ENCODE assay signal across 39 cellular contexts in genomic region chr10:131223422-131223821, GRCh38.
"Had no signal": no experiment of that assay in that cellular context is flagged by ENCODE, and none has a peak within 500 bp of the region (broad histone marks: within the 10 kb centered on the region; RNA-seq: fewer than 3 reads in every experiment).

No MANE protein-coding gene starts in this region.

- ATAC-seq: activated CD4-positive, alpha-beta T cell treated with anti-CD3 and anti-CD28 coated beads for 36 hours; activated CD4-positive, CD25-positive, alpha-beta regulatory T cell treated with anti-CD3 and anti-CD28 coated beads, Interleukin-2, amount 50 U/mL, for 24 hours; activated CD8-positive, alpha-beta memory T cell treated with anti-CD3 and anti-CD28 coated beads, Interleukin-2, amount 10 ng/mL, durations not matched to agents 7 days and 5 days; activated CD8-positive, alpha-beta T cell treated with anti-CD3 and anti-CD28 coated beads, Interleukin-2, amount 10 ng/mL, durations not matched to agents 7 days and 5 days; activated naive CD8-positive, alpha-beta T cell treated with anti-CD3 and anti-CD28 coated beads, Interleukin-2, amount 50 U/mL, for 24 hours; WTC11 had no signal

- H3K9me3 Mint-ChIP-seq: activated CD4-positive, alpha-beta memory T cell treated with anti-CD3 and anti-CD28 coated beads for 36 hours; activated CD4-positive, alpha-beta T cell treated with anti-CD3 and anti-CD28 coated beads, Interleukin-2, amount 10 ng/mL, durations not matched to agents 7 days and 5 days; activated naive CD4-positive, alpha-beta T cell treated with anti-CD3 and anti-CD28 coated beads, Interleukin-2, amount 10 ng/mL, durations not matched to agents 7 days and 5 days; activated naive CD4-positive, alpha-beta T cell treated with anti-CD3 and anti-CD28 coated beads, Interleukin-2, amount 50 U/mL, for 24 hours; activated naive CD8-positive, alpha-beta T cell treated with anti-CD3 and anti-CD28 coated beads, Interleukin-2, amount 10 ng/mL, durations not matched to agents 7 days and 5 days; activated naive CD8-positive, alpha-beta T cell treated with anti-CD3 and anti-CD28 coated beads, Interleukin-2, amount 50 U/mL, for 24 hours; activated T-cell treated with anti-CD3 and anti-CD28 coated beads, Interleukin-2, amount 50 U/mL, for 24 hours; activated T-helper 2 cell treated with anti-CD3 and anti-CD28 coated beads, Interferon-gamma antibody, Interleukin-2, Interleukin-4, amounts not matched to agents 10 μg/mL and 5 μg/mL and 100 μg/mL, durations not matched to agents 14 hours and 24 hours and 36 hours; central memory CD8-positive, alpha-beta T cell; T-helper 1 cell treated with Interleukin-12 subunit alpha and Interleukin-12 subunit beta and Interleukin-4 antibody, amounts not matched to agents 30 μg/mL and 1 μg/mL, for 36 hours; T-helper 2 cell treated with Interferon-gamma antibody and Interleukin-4, amounts not matched to agents 5 μg/mL and 100 μg/mL, for 36 hours had no signal

- H3K27ac Mint-ChIP-seq: activated CD4-positive, alpha-beta memory T cell treated with anti-CD3 and anti-CD28 coated beads for 36 hours; activated CD4-positive, alpha-beta T cell treated with anti-CD3 and anti-CD28 coated beads for 36 hours; activated CD4-positive, alpha-beta T cell treated with anti-CD3 and anti-CD28 coated beads, Interleukin-2, amount 10 ng/mL, durations not matched to agents 7 days and 5 days; activated CD8-positive, alpha-beta memory T cell treated with anti-CD3 and anti-CD28 coated beads, Interleukin-2, amount 10 ng/mL, durations not matched to agents 7 days and 5 days; activated CD8-positive, alpha-beta T cell treated with anti-CD3 and anti-CD28 coated beads, Interleukin-2, amount 10 ng/mL, durations not matched to agents 7 days and 5 days; activated naive CD4-positive, alpha-beta T cell treated with anti-CD3 and anti-CD28 coated beads, Interleukin-2, amount 10 ng/mL, durations not matched to agents 7 days and 5 days; activated naive CD4-positive, alpha-beta T cell treated with anti-CD3 and anti-CD28 coated beads, Interleukin-2, amount 50 U/mL, for 24 hours; activated naive CD8-positive, alpha-beta T cell; activated naive CD8-positive, alpha-beta T cell treated with anti-CD3 and anti-CD28 coated beads, Interleukin-2, amount 10 ng/mL, durations not matched to agents 7 days and 5 days; activated naive CD8-positive, alpha-beta T cell treated with anti-CD3 and anti-CD28 coated beads, Interleukin-2, amount 50 U/mL, for 24 hours; activated T-cell treated with anti-CD3 and anti-CD28 coated beads, Interleukin-2, amount 50 U/mL, for 24 hours; activated T-helper 2 cell treated with anti-CD3 and anti-CD28 coated beads, Interferon-gamma antibody, Interleukin-2, Interleukin-4, amounts not matched to agents 10 μg/mL and 5 μg/mL and 100 μg/mL, durations not matched to agents 14 hours and 24 hours and 36 hours; brain; T-helper 1 cell treated with Interleukin-12 subunit alpha and Interleukin-12 subunit beta and Interleukin-4 antibody, amounts not matched to agents 30 μg/mL and 1 μg/mL, for 36 hours; T-helper 2 cell treated with Interferon-gamma antibody and Interleukin-4, amounts not matched to agents 5 μg/mL and 100 μg/mL, for 36 hours; WTC11 had no signal

- H3K9me3 ChIP-seq: ascending aorta had no signal

- H3K27me3 Mint-ChIP-seq: activated CD4-positive, alpha-beta memory T cell treated with anti-CD3 and anti-CD28 coated beads for 36 hours; activated CD4-positive, alpha-beta T cell treated with anti-CD3 and anti-CD28 coated beads for 36 hours; activated CD4-positive, alpha-beta T cell treated with anti-CD3 and anti-CD28 coated beads, Interleukin-2, amount 10 ng/mL, durations not matched to agents 7 days and 5 days; activated CD8-positive, alpha-beta memory T cell treated with anti-CD3 and anti-CD28 coated beads, Interleukin-2, amount 10 ng/mL, durations not matched to agents 7 days and 5 days; activated naive CD4-positive, alpha-beta T cell treated with anti-CD3 and anti-CD28 coated beads, Interleukin-2, amount 10 ng/mL, durations not matched to agents 7 days and 5 days; activated naive CD4-positive, alpha-beta T cell treated with anti-CD3 and anti-CD28 coated beads, Interleukin-2, amount 50 U/mL, for 24 hours; activated naive CD8-positive, alpha-beta T cell; activated naive CD8-positive, alpha-beta T cell treated with anti-CD3 and anti-CD28 coated beads, Interleukin-2, amount 10 ng/mL, durations not matched to agents 7 days and 5 days; activated naive CD8-positive, alpha-beta T cell treated with anti-CD3 and anti-CD28 coated beads, Interleukin-2, amount 50 U/mL, for 24 hours; activated T-cell treated with anti-CD3 and anti-CD28 coated beads, Interleukin-2, amount 50 U/mL, for 24 hours; central memory CD8-positive, alpha-beta T cell had no signal

- H3K27me3 ChIP-seq: ascending aorta, cardiac muscle cell had no signal

- H3K4me3 Mint-ChIP-seq: activated CD4-positive, alpha-beta memory T cell treated with anti-CD3 and anti-CD28 coated beads for 36 hours; activated CD4-positive, alpha-beta T cell treated with anti-CD3 and anti-CD28 coated beads for 36 hours; activated CD4-positive, alpha-beta T cell treated with anti-CD3 and anti-CD28 coated beads, Interleukin-2, amount 10 ng/mL, durations not matched to agents 7 days and 5 days; activated CD8-positive, alpha-beta memory T cell treated with anti-CD3 and anti-CD28 coated beads, Interleukin-2, amount 10 ng/mL, durations not matched to agents 7 days and 5 days; activated CD8-positive, alpha-beta T cell treated with anti-CD3 and anti-CD28 coated beads, Interleukin-2, amount 10 ng/mL, durations not matched to agents 7 days and 5 days; activated naive CD4-positive, alpha-beta T cell treated with anti-CD3 and anti-CD28 coated beads, Interleukin-2, amount 10 ng/mL, durations not matched to agents 7 days and 5 days; activated naive CD4-positive, alpha-beta T cell treated with anti-CD3 and anti-CD28 coated beads, Interleukin-2, amount 50 U/mL, for 24 hours; activated naive CD8-positive, alpha-beta T cell; activated naive CD8-positive, alpha-beta T cell treated with anti-CD3 and anti-CD28 coated beads, Interleukin-2, amount 10 ng/mL, durations not matched to agents 7 days and 5 days; activated naive CD8-positive, alpha-beta T cell treated with anti-CD3 and anti-CD28 coated beads, Interleukin-2, amount 50 U/mL, for 24 hours; activated T-cell treated with anti-CD3 and anti-CD28 coated beads, Interleukin-2, amount 50 U/mL, for 24 hours; brain; central memory CD8-positive, alpha-beta T cell; T-helper 1 cell treated with Interleukin-12 subunit alpha and Interleukin-12 subunit beta and Interleukin-4 antibody, amounts not matched to agents 30 μg/mL and 1 μg/mL, for 36 hours; T-helper 2 cell treated with Interferon-gamma antibody and Interleukin-4, amounts not matched to agents 5 μg/mL and 100 μg/mL, for 36 hours; WTC11 had no signal

- H3K4me3 ChIP-seq: ascending aorta, cardiac muscle cell had no signal

- H3K4me1 ChIP-seq: ascending aorta had no signal

- H3K36me3 ChIP-seq: ascending aorta, cardiac muscle cell, WERI-Rb-1 had no signal

- DNase-seq: activated CD4-positive, alpha-beta memory T cell treated with anti-CD3 and anti-CD28 coated beads for 36 hours; activated CD4-positive, alpha-beta T cell treated with anti-CD3 and anti-CD28 coated beads for 1 hour; activated CD4-positive, alpha-beta T cell treated with anti-CD3 and anti-CD28 coated beads for 36 hours; activated CD4-positive, alpha-beta T cell treated with anti-CD3 and anti-CD28 coated beads for 48 hours; activated CD4-positive, alpha-beta T cell treated with anti-CD3 and anti-CD28 coated beads, Interleukin-2, amount 10 ng/mL, durations not matched to agents 7 days and 5 days; activated CD4-positive, CD25-positive, alpha-beta regulatory T cell; activated CD8-positive, alpha-beta memory T cell treated with anti-CD3 and anti-CD28 coated beads for 24 hours; activated CD8-positive, alpha-beta memory T cell treated with anti-CD3 and anti-CD28 coated beads, Interleukin-2, amount 10 ng/mL, durations not matched to agents 7 days and 5 days; activated CD8-positive, alpha-beta memory T cell treated with anti-CD3 and anti-CD28 coated beads, Interleukin-2, amount 50 U/mL, for 48 hours; activated CD8-positive, alpha-beta T cell treated with anti-CD3 and anti-CD28 coated beads, Interleukin-2, amount 10 ng/mL, durations not matched to agents 7 days and 5 days; activated effector memory CD4-positive, alpha-beta T cell treated with Interleukin-2 at 50 U/mL for 16 hours; activated gamma-delta T cell; activated naive CD4-positive, alpha-beta T cell treated with anti-CD3 and anti-CD28 coated beads, Interleukin-2, amount 10 ng/mL, durations not matched to agents 7 days and 5 days; activated naive CD4-positive, alpha-beta T cell treated with Interleukin-2 at 50 U/mL for 16 hours; activated naive CD8-positive, alpha-beta T cell treated with anti-CD3 and anti-CD28 coated beads, Interleukin-2, amount 10 ng/mL, durations not matched to agents 7 days and 5 days; activated naive CD8-positive, alpha-beta T cell treated with anti-CD3 and anti-CD28 coated beads, Interleukin-2, amount 50 U/mL, for 24 hours; activated T-cell treated with anti-CD3 and anti-CD28 coated beads, Interleukin-2, amount 50 U/mL, for 24 hours; activated T-cell treated with anti-CD3 and anti-CD28 coated beads, Interleukin-2, amount 50 U/mL, for 48 hours; amygdala; anterior cingulate cortex; caudate nucleus; cerebellar nuclear complex; T-helper 1 cell; T-helper 2 cell; T-helper 9 cell; WERI-Rb-1 had no signal

- H3K27ac ChIP-seq: ascending aorta, cardiac muscle cell, WERI-Rb-1 had no signal

- H3K4me1 Mint-ChIP-seq: activated CD4-positive, alpha-beta T cell treated with anti-CD3 and anti-CD28 coated beads for 36 hours; activated CD4-positive, alpha-beta T cell treated with anti-CD3 and anti-CD28 coated beads, Interleukin-2, amount 10 ng/mL, durations not matched to agents 7 days and 5 days; activated CD8-positive, alpha-beta memory T cell treated with anti-CD3 and anti-CD28 coated beads, Interleukin-2, amount 10 ng/mL, durations not matched to agents 7 days and 5 days; activated naive CD4-positive, alpha-beta T cell treated with anti-CD3 and anti-CD28 coated beads, Interleukin-2, amount 10 ng/mL, durations not matched to agents 7 days and 5 days; activated naive CD4-positive, alpha-beta T cell treated with anti-CD3 and anti-CD28 coated beads, Interleukin-2, amount 50 U/mL, for 24 hours; activated naive CD8-positive, alpha-beta T cell treated with anti-CD3 and anti-CD28 coated beads, Interleukin-2, amount 10 ng/mL, durations not matched to agents 7 days and 5 days; activated naive CD8-positive, alpha-beta T cell treated with anti-CD3 and anti-CD28 coated beads, Interleukin-2, amount 50 U/mL, for 24 hours; central memory CD8-positive, alpha-beta T cell; WTC11 had no signal

- H3K36me3 Mint-ChIP-seq: activated CD4-positive, alpha-beta memory T cell treated with anti-CD3 and anti-CD28 coated beads for 36 hours; activated CD8-positive, alpha-beta memory T cell treated with anti-CD3 and anti-CD28 coated beads, Interleukin-2, amount 10 ng/mL, durations not matched to agents 7 days and 5 days; activated naive CD4-positive, alpha-beta T cell treated with anti-CD3 and anti-CD28 coated beads, Interleukin-2, amount 10 ng/mL, durations not matched to agents 7 days and 5 days; activated naive CD4-positive, alpha-beta T cell treated with anti-CD3 and anti-CD28 coated beads, Interleukin-2, amount 50 U/mL, for 24 hours; activated naive CD8-positive, alpha-beta T cell; activated naive CD8-positive, alpha-beta T cell treated with anti-CD3 and anti-CD28 coated beads, Interleukin-2, amount 10 ng/mL, durations not matched to agents 7 days and 5 days; brain had no signal

- FAIRE-seq: bronchial epithelial cell, TTC549 had no signal
